ENCODE assay signal across 15 cellular contexts in genomic region chr2:40343904-40344303, GRCh38.
DNase-seq lines count a peak whose midpoint lies in the region; ATAC-seq and TF ChIP-seq lines count a peak whose summit lies in the region.
"Had no signal": no experiment of that assay in that cellular context is flagged by ENCODE, and none has a peak within 500 bp of the region (broad histone marks: within the 10 kb centered on the region; RNA-seq: fewer than 3 reads in every experiment).

No MANE protein-coding gene starts in this region.

- no peaks in the 10 kb centered on the region for H3K36me3 ChIP-seq in adipocyte (ENCODE audit: control insufficient read depth, insufficient read depth, low read length, severe bottlenecking)
- H3K36me3 ChIP-seq: heart left ventricle, pancreas had no signal

- peaks cover 56% of the 10 kb centered on the region for H3K4me1 ChIP-seq in adipocyte (ENCODE audit: control insufficient read depth, insufficient read depth, low read length)
- H3K4me1 ChIP-seq: pancreas had no signal

- H3K9ac ChIP-seq in adipocyte (ENCODE audit: low read length): no peak overlapping the region

- peak; percentile 81 for DNase-seq in HCEC 1CT
- DNase-seq in adipocyte (ENCODE audit: low read depth): peak; percentile 79
- peak; percentile 77 for DNase-seq in fibroblast of the aortic adventitia (ENCODE audit: low read depth)
- DNase-seq in stromal cell of bone marrow (ENCODE audit: low read depth): peak; percentile 79
- DNase-seq in NCI-H1930 (lab: John Stamatoyannopoulos, UW): no peak
- DNase-seq: activated CD4-positive, alpha-beta T cell treated with anti-CD3 and anti-CD28 coated beads for 4 hours; CD4-positive, alpha-beta T cell; heart left ventricle; NCI-H2081 treated with DMSO at 0.1 percent for 48 hours; NCI-H82; pancreas; RPMI8226; stimulated activated naive CD4-positive, alpha-beta T cell treated with Interleukin-2 at 50 U/mL for 16 hours had no signal

- H3K9me3 ChIP-seq in adipocyte (ENCODE audit: control insufficient read depth, low read length): no peaks in the 10 kb centered on the region
- H3K9me3 ChIP-seq: heart left ventricle, pancreas had no signal

- no peak overlapping the region for H3K4me3 ChIP-seq in adipocyte (ENCODE audit: low read length)
- H3K4me3 ChIP-seq in fibroblast of the aortic adventitia (ENCODE audit: low read depth, low read length): no peak overlapping the region
- H3K4me3 ChIP-seq: heart left ventricle, pancreas had no signal

- no peaks in the 10 kb centered on the region for H3K27me3 ChIP-seq in adipocyte (replicated peaks; ENCODE audit: control insufficient read depth, insufficient read depth, low read length)
- H3K27me3 ChIP-seq: heart left ventricle, pancreas had no signal

- ATAC-seq in GM21786 (IDR thresholded peaks at IDR 0.05; ENCODE audit: unreplicated experiment) (no peak), HG03565 (IDR thresholded peaks at IDR 0.05; ENCODE audit: unreplicated experiment) (no peak)
- ATAC-seq: pancreas had no signal

- no peak for TF ChIP-seq CTCF in fibroblast of the aortic adventitia (IDR thresholded peaks at IDR 0.05; ENCODE audit: insufficient read depth, low read length)

Comparison
In these comparisons a context has a peak if more than half of its experiments do, and no peak if none do; other contexts are left out.
1. DNase-seq: peak in HCEC 1CT (single experiment), adipocyte (single experiment), fibroblast of the aortic adventitia (single experiment) and stromal cell of bone marrow (single experiment); none in NCI-H1930 (0 of 2).